22 cellular contexts compared by ENCODE assay signal in genomic region chr21:35952651-35953340, GRCh38.
DNase-seq lines count a peak whose midpoint lies in the region; ATAC-seq and TF ChIP-seq lines count a peak whose summit lies in the region.
"Had no signal": no experiment of that assay in that cellular context is flagged by ENCODE, and none has a peak within 500 bp of the region (broad histone marks: within the 10 kb centered on the region; RNA-seq: fewer than 3 reads in every experiment).

No MANE protein-coding gene starts in this region.

- peak overlapping the region; percentile 95 for H4K91ac ChIP-seq in trophoblast cell (ENCODE audit: low read depth, low read length)

- no peak overlapping the region for H4K12ac ChIP-seq in trophoblast cell (ENCODE audit: low read depth, low read length)

- POLR2A ChIA-PET in Caco-2 (lab: Charles Lee), result interaction anchor here (0.8 to 1.4 kb wide), 4 partner anchors 22 to 1426 kb away, joined by 4 to 5 read pairs (median 4); partner anchors contain the start of gene MORC3
- POLR2A ChIA-PET in activated CD8-positive, alpha-beta T cell treated with anti-CD3 and anti-CD28 coated beads for 36 hours (lab: Charles Lee), result no interaction called here

- H3K9me3 Mint-ChIP-seq in Caco-2 (ENCODE audit: unreplicated experiment), result no peaks in the 10 kb centered on the region
- no peaks in the 10 kb centered on the region for H3K9me3 Mint-ChIP-seq in activated CD8-positive, alpha-beta T cell treated with anti-CD3 and anti-CD28 coated beads for 36 hours
- H3K9me3 Mint-ChIP-seq: CD8-positive, alpha-beta memory T cell had no signal

- peaks cover 78% of the 10 kb centered on the region for H3K4me1 ChIP-seq in Caco-2
- peaks cover 9% of the 10 kb centered on the region for H3K4me1 ChIP-seq in hepatocyte (ENCODE audit: insufficient read depth)
- peaks cover 4 to 6% of the 10 kb centered on the region in 2 experiments for H3K4me1 ChIP-seq in trophoblast cell (ENCODE audit: control insufficient read depth in 1 of 2, insufficient read depth in 2 of 2, low read length in 2 of 2)
- H3K4me1 ChIP-seq in HAP-1, result no peaks in the 10 kb centered on the region
- H3K4me1 ChIP-seq: BE2C, BLaER1 had no signal

- H2BK12ac ChIP-seq in trophoblast cell (ENCODE audit: low read length), result peak overlapping the region; percentile 33

- no peaks in the 10 kb centered on the region for H4K20me1 ChIP-seq in hepatocyte (ENCODE audit: insufficient read depth, poor library complexity, severe bottlenecking)
- H4K20me1 ChIP-seq: BLaER1 had no signal

- H3K27ac Mint-ChIP-seq in Caco-2 (ENCODE audit: unreplicated experiment), result peak overlapping the region; percentile 91
- no peak overlapping the region for H3K27ac Mint-ChIP-seq in activated CD8-positive, alpha-beta T cell treated with anti-CD3 and anti-CD28 coated beads for 36 hours
- H3K27ac Mint-ChIP-seq: CD14-positive monocyte; CD4-positive, alpha-beta memory T cell; CD4-positive, CD25-positive, alpha-beta regulatory T cell; CD8-positive, alpha-beta memory T cell had no signal

- in situ Hi-C loops in HAP-1 (cut with MboI; ENCODE audit: low sequenced_read_pairs) (no loop called here), GM13977 (cut with MboI; ENCODE audit: low pct_unique_long_range_greater_than_20kb, low sequenced_read_pairs, unreplicated experiment) (no loop called here)

- H2AFZ ChIP-seq in hepatocyte (no peak overlapping the region), trophoblast cell (ENCODE audit: insufficient read depth, low read length, poor library complexity) (no peak overlapping the region)

- H3K79me1 ChIP-seq in trophoblast cell (ENCODE audit: low read length), result peaks cover 14% of the 10 kb centered on the region

- peak overlapping the region; percentile 95 for H2AK5ac ChIP-seq in trophoblast cell (ENCODE audit: low read length)

- peak overlapping the region; percentile 66 for H3K4ac ChIP-seq in trophoblast cell (ENCODE audit: low read depth, low read length)

- H3K27ac ChIP-seq in hepatocyte (peak overlapping the region; percentile 31), trophoblast cell (ENCODE audit: low read depth, low read length) (peak overlapping the region; percentile 57)
- H3K27ac ChIP-seq: BLaER1 had no signal

- H3K4me2 ChIP-seq in hepatocyte (no peak overlapping the region), trophoblast cell (ENCODE audit: low read length) (no peak overlapping the region)
- H3K4me2 ChIP-seq: BLaER1 had no signal

- H3K9me3 ChIP-seq in Caco-2 (peaks cover 7% of the 10 kb centered on the region), hepatocyte (ENCODE audit: low read depth) (no peaks in the 10 kb centered on the region), trophoblast cell (ENCODE audit: insufficient read depth, low read depth, low read length) (peaks cover 3% of the 10 kb centered on the region), HAP-1 (no peaks in the 10 kb centered on the region)
- H3K9me3 ChIP-seq: BE2C, BLaER1 had no signal

- H3K4me3 ChIP-seq in Caco-2 (ENCODE audit: low read depth, low read length) (no peak overlapping the region), hepatocyte (no peak overlapping the region), trophoblast cell (ENCODE audit: low read depth, low read length) (no peak overlapping the region), HAP-1 (no peak overlapping the region)
- H3K4me3 ChIP-seq: BLaER1, GM12878 had no signal

- no peak overlapping the region for H3K9ac ChIP-seq in trophoblast cell (ENCODE audit: low read length)
- H3K9ac ChIP-seq: BLaER1 had no signal

- peaks cover 16% of the 10 kb centered on the region for H3K36me3 Mint-ChIP-seq in Caco-2 (ENCODE audit: insufficient read depth, unreplicated experiment)
- no peaks in the 10 kb centered on the region for H3K36me3 Mint-ChIP-seq in activated CD8-positive, alpha-beta T cell treated with anti-CD3 and anti-CD28 coated beads for 36 hours (ENCODE audit: low read depth)
- H3K36me3 Mint-ChIP-seq: CD14-positive monocyte; CD4-positive, alpha-beta memory T cell; CD4-positive, CD25-positive, alpha-beta regulatory T cell had no signal

- CTCF ChIA-PET in Caco-2 (lab: Charles Lee), result interaction anchor here (1.0 to 1.6 kb wide), 3 partner anchors 22 to 1152 kb away, joined by 3 to 15 read pairs (median 8); no protein-coding TSS in a partner anchor
- CTCF ChIA-PET in activated CD8-positive, alpha-beta T cell treated with anti-CD3 and anti-CD28 coated beads for 36 hours (lab: Charles Lee), result no interaction called here

- peaks cover 26% of the 10 kb centered on the region for H3K4me1 Mint-ChIP-seq in Caco-2 (ENCODE audit: low read depth, unreplicated experiment)
- H3K4me1 Mint-ChIP-seq in activated CD8-positive, alpha-beta T cell treated with anti-CD3 and anti-CD28 coated beads for 36 hours (ENCODE audit: low read depth), result no peaks in the 10 kb centered on the region
- H3K4me1 Mint-ChIP-seq: CD14-positive monocyte; CD4-positive, alpha-beta memory T cell; CD4-positive, CD25-positive, alpha-beta regulatory T cell; CD8-positive, alpha-beta memory T cell had no signal

- intact Hi-C loops in Caco-2 (cut with micrococcal nuclease; ENCODE audit: unreplicated experiment), result loop anchor here (1.0 kb wide), 3 partner anchors 23 to 76 kb away; no protein-coding TSS in a partner anchor
- intact Hi-C loops in activated CD8-positive, alpha-beta T cell treated with anti-CD3 and anti-CD28 coated beads for 36 hours (cut with micrococcal nuclease), result no loop called here

- H3K23ac ChIP-seq in trophoblast cell (ENCODE audit: low read length), result no peak overlapping the region

- peak overlapping the region; percentile 29 for H2BK120ac ChIP-seq in trophoblast cell (ENCODE audit: insufficient read depth, low read length, poor library complexity)

- no peaks in the 10 kb centered on the region for H3K9me2 ChIP-seq in hepatocyte (replicated peaks; ENCODE audit: insufficient read depth)

- H4K8ac ChIP-seq in trophoblast cell (ENCODE audit: low read depth, low read length), result peak overlapping the region; percentile 63

- WGBS in hepatocyte (ENCODE audit: low lambda C conversion rate, missing lambda C conversion rate), result 100% methylated on average over 2 of the region's 2 CpGs
- no CpG with 5 or more reads among the region's 2 CpGs for WGBS in trophoblast cell (ENCODE audit: extremely low coverage, insufficient coverage, insufficient read length)

- H3K18ac ChIP-seq in trophoblast cell (ENCODE audit: low read length), result peak overlapping the region; percentile 14

- TF ChIP-seq CTCF in Caco-2 (IDR thresholded peaks at IDR 0.05; ENCODE audit: insufficient read depth in 1 of 2, low read depth in 1 of 2, low read length in 1 of 2, severe bottlenecking in 1 of 2, unreplicated experiment in 1 of 2) (no peak), hepatocyte (IDR thresholded peaks at IDR 0.05; ENCODE audit: poor library complexity) (no peak), GM13977 (IDR thresholded peaks at IDR 0.05; ENCODE audit: extremely low read depth, insufficient read depth, missing control alignments) (no peak)
- TF ChIP-seq CTCF in activated CD8-positive, alpha-beta T cell treated with anti-CD3 and anti-CD28 coated beads for 36 hours (IDR thresholded peaks at IDR 0.05), result no peak

- peak overlapping the region; percentile 11 for H3K14ac ChIP-seq in trophoblast cell (ENCODE audit: low read length)

- no peaks in the 10 kb centered on the region for H3K79me2 ChIP-seq in hepatocyte
- H3K79me2 ChIP-seq in trophoblast cell (ENCODE audit: control insufficient read depth, insufficient read depth, low read length, poor library complexity), result peaks cover 2% of the 10 kb centered on the region

- no peak overlapping the region for H3K4me3 Mint-ChIP-seq in Caco-2 (ENCODE audit: unreplicated experiment)
- H3K4me3 Mint-ChIP-seq in activated CD8-positive, alpha-beta T cell treated with anti-CD3 and anti-CD28 coated beads for 36 hours, result no peak overlapping the region
- H3K4me3 Mint-ChIP-seq: CD14-positive monocyte; CD4-positive, alpha-beta memory T cell; CD4-positive, CD25-positive, alpha-beta regulatory T cell; CD8-positive, alpha-beta memory T cell had no signal

- H3K27me3 Mint-ChIP-seq in Caco-2 (ENCODE audit: insufficient read depth, unreplicated experiment), result no peaks in the 10 kb centered on the region
- H3K27me3 Mint-ChIP-seq in activated CD8-positive, alpha-beta T cell treated with anti-CD3 and anti-CD28 coated beads for 36 hours, result peaks cover 7% of the 10 kb centered on the region
- H3K27me3 Mint-ChIP-seq: CD4-positive, CD25-positive, alpha-beta regulatory T cell had no signal

- ATAC-seq in activated CD8-positive, alpha-beta T cell treated with anti-CD3 and anti-CD28 coated beads for 36 hours, result no peak
- ATAC-seq: GM12878 had no signal

- DNase-seq in Caco-2 (no peak), dermis microvascular lymphatic vessel endothelial cell (ENCODE audit: low read depth in 2 of 2) (peak; percentile 9 to 80), hepatocyte (ENCODE audit: low spot score) (no peak), trophoblast cell (no peak), HAP-1 (ENCODE audit: low spot score in 2 of 2) (no peak), GM13977 (ENCODE audit: low spot score) (no peak)
- no peak for DNase-seq in activated CD4-positive, CD25-positive, alpha-beta regulatory T cell (lab: John Stamatoyannopoulos, UW)
- DNase-seq in activated CD8-positive, alpha-beta T cell treated with anti-CD3 and anti-CD28 coated beads for 36 hours, result no peak
- DNase-seq: 8988T; ACHN; BE2C; C1 segment of cervical spinal cord; Calu3; CD4-positive, alpha-beta memory T cell; CD4-positive, CD25-positive, alpha-beta regulatory T cell; CD8-positive, alpha-beta memory T cell; COR-L47; DMS79 treated with DMSO at 0.1 percent for 48 hours; GDM1 had no signal

- BruUV-seq in Caco-2 (replicated peaks; lab: Mats Ljungman, UMichigan), result TSS peak; percentile 78

- peak overlapping the region; percentile 80 for H2BK5ac ChIP-seq in trophoblast cell (ENCODE audit: low read depth, low read length, poor library complexity)

- H3K36me3 ChIP-seq in Caco-2 (ENCODE audit: control insufficient read depth, insufficient read depth, low read length) (no peaks in the 10 kb centered on the region), hepatocyte (replicated peaks; ENCODE audit: insufficient read depth, low read depth) (no peaks in the 10 kb centered on the region), trophoblast cell (ENCODE audit: control insufficient read depth in 1 of 2, insufficient read depth in 2 of 2, low read length in 2 of 2) (no peaks in the 10 kb centered on the region), HAP-1 (replicated peaks) (no peaks in the 10 kb centered on the region)
- H3K36me3 ChIP-seq: BE2C, BLaER1 had no signal

- no peaks in the 10 kb centered on the region for H3K27me3 ChIP-seq in Caco-2 (replicated peaks; ENCODE audit: control insufficient read depth, insufficient read depth, low read length)
- H3K27me3 ChIP-seq in hepatocyte, result no peaks in the 10 kb centered on the region
- H3K27me3 ChIP-seq in trophoblast cell (ENCODE audit: insufficient read depth, low read length), result no peaks in the 10 kb centered on the region
- H3K27me3 ChIP-seq in HAP-1 (ENCODE audit: low read depth), result no peaks in the 10 kb centered on the region
- H3K27me3 ChIP-seq: BE2C, BLaER1 had no signal

Comparison
In these comparisons a context has a peak if more than half of its experiments do, and no peak if none do; other contexts are left out.
1. DNase-seq: peak in dermis microvascular lymphatic vessel endothelial cell (2 of 2); none in Caco-2 (0 of 2), hepatocyte (single experiment), trophoblast cell (0 of 2), HAP-1 (0 of 2), GM13977 (single experiment), activated CD4-positive, CD25-positive, alpha-beta regulatory T cell (0 of 4) and activated CD8-positive, alpha-beta T cell treated with anti-CD3 and anti-CD28 coated beads for 36 hours (single experiment).